Comparison of ENCODE assay signal across 8 cellular contexts in genomic region chr9:111897831-111898144, GRCh38. TPM values are rescaled to one million over a fixed set of nuclear protein-coding genes. Genes with fewer than 3 reads are reported as not detected.
A peak's percentile ranks its signal among the peaks of the same experiment; 100 is the strongest.
DNase-seq lines count a peak whose midpoint lies in the region; ATAC-seq and TF ChIP-seq lines count a peak whose summit lies in the region.

No MANE protein-coding gene starts in this region.

- no peaks in the 10 kb centered on the region for H3K9me3 ChIP-seq in A673 (ENCODE audit: low read depth, low read length, poor library complexity, severe bottlenecking)

- DNase-seq in A673 (ENCODE audit: low spot score) (peak; percentile 39), inferior parietal cortex (ENCODE audit: extremely low spot score) (peak; percentile 25), NCI-H2171 treated with DMSO at 0.1 percent for 48 hours (lab: John Stamatoyannopoulos, UW) (no peak), HEK293T (ENCODE audit: extremely low spot score) (no peak)

- H3K27me3 ChIP-seq in A673 (replicated peaks; ENCODE audit: insufficient read depth, low read depth, low read length, poor library complexity): no peaks in the 10 kb centered on the region

- CTCF ChIA-PET in A673 (lab: Charles Lee): no interaction called here
- CTCF ChIA-PET in HEK293T (lab: Yijun Ruan, JAX): no interaction called here

- ATAC-seq in GM18867 (IDR thresholded peaks at IDR 0.05; ENCODE audit: unreplicated experiment): peak; percentile 38
- peak; percentile 26 for ATAC-seq in HG03108 (IDR thresholded peaks at IDR 0.05; ENCODE audit: unreplicated experiment)

- intact Hi-C loops in A673 (cut with micrococcal nuclease; ENCODE audit: unreplicated experiment): loop anchor here (2.0 to 10.0 kb wide), 2 partner anchors 133 to 177 kb away; no protein-coding TSS in a partner anchor

- H3K4me1 ChIP-seq in A673 (ENCODE audit: insufficient read depth, low read length, poor library complexity, severe bottlenecking) (peaks cover 20% of the 10 kb centered on the region), urinary bladder (ENCODE audit: insufficient read depth) (no peaks in the 10 kb centered on the region)

- no peak for TF ChIP-seq CTCF in A673 (conservative IDR thresholded peaks at IDR 0.05; ENCODE audit: low read depth, low read length)
- TF ChIP-seq CTCF in VCaP (conservative IDR thresholded peaks at IDR 0.05): no peak

- no TSS peak for BruUV-seq in A673 (replicated peaks; lab: Mats Ljungman, UMichigan)

- H3K4me3 ChIP-seq in A673 (ENCODE audit: low read depth, low read length, poor library complexity, severe bottlenecking) (peak overlapping the region; percentile 96), urinary bladder (ENCODE audit: low read depth, low read length) (peak overlapping the region; percentile 88)

- POLR2A ChIA-PET in A673 (lab: Charles Lee; ENCODE audit: low non-redundant PET) (no interaction called here), HEK293T (lab: Yijun Ruan, JAX) (interaction anchor here (1.5 kb wide), 1 partner anchor 10 kb away, joined by 3 read pairs; no protein-coding TSS in a partner anchor)

- H3K27ac ChIP-seq in A673 (ENCODE audit: low read depth, low read length, poor library complexity, severe bottlenecking) (peak overlapping the region; percentile 84), VCaP (peak overlapping the region; percentile 92), urinary bladder (ENCODE audit: low read depth) (peak overlapping the region; percentile 96)

- H3K36me3 ChIP-seq in A673 (ENCODE audit: insufficient read depth, low read length, poor library complexity, severe bottlenecking) (no peaks in the 10 kb centered on the region), urinary bladder (ENCODE audit: insufficient read depth) (no peaks in the 10 kb centered on the region)

- WGBS in urinary bladder: 16% methylated on average over 7 of the region's 7 CpGs

TF ChIP-seq in HEK293T, 16 proteins besides CTCF, POLR2A, EP300 and RAD21:
- TF ChIP-seq LEF1 (IDR thresholded peaks at IDR 0.05; ENCODE audit: borderline replicate concordance): no peak
- TF ChIP-seq HDGF (IDR thresholded peaks at IDR 0.05; ENCODE audit: borderline replicate concordance): no peak
- TF ChIP-seq L3MBTL2 (conservative IDR thresholded peaks at IDR 0.05): no peak
- TF ChIP-seq FOXA1 (IDR thresholded peaks at IDR 0.05): no peak
- TF ChIP-seq CTBP1 (IDR thresholded peaks at IDR 0.05; ENCODE audit: borderline replicate concordance): no peak
- no peak for TF ChIP-seq BHLHE40 (IDR thresholded peaks at IDR 0.05; ENCODE audit: borderline replicate concordance)
- no peak for TF ChIP-seq NFRKB (IDR thresholded peaks at IDR 0.05)
- TF ChIP-seq TARDBP (IDR thresholded peaks at IDR 0.05): no peak
- no peak for TF ChIP-seq FOXM1 (IDR thresholded peaks at IDR 0.05; ENCODE audit: borderline replicate concordance)
- TF ChIP-seq FOXK2 (IDR thresholded peaks at IDR 0.05): no peak
- no peak for TF ChIP-seq SP1 (IDR thresholded peaks at IDR 0.05)
- TF ChIP-seq ZNF384 (IDR thresholded peaks at IDR 0.05): no peak
- no peak for TF ChIP-seq PKNOX1 (IDR thresholded peaks at IDR 0.05)
TF ChIP-seq in HEK293T: peak in this region for 0.

RNA-seq across cellular contexts. Expression of gene UGCG, which starts 1.2 kb away (rescaled TPM):
- 16.7 and 23.1 TPM in 2 replicates for total RNA-seq in A673 (2021)
- 79.2 TPM for total RNA-seq in urinary bladder
- polyA plus RNA-seq in urinary bladder: 17.8 TPM

Comparison
In these comparisons a context has a peak if more than half of its experiments do, and no peak if none do; other contexts are left out.
1. DNase-seq: peak in A673 (single experiment) and inferior parietal cortex (single experiment); none in NCI-H2171 treated with DMSO at 0.1 percent for 48 hours (single experiment) and HEK293T (single experiment).
2. Peak in every context shown above with its lines, with median percentiles within 50 percentile points of each other: H3K27ac ChIP-seq.